ENCODE assay signal across 20 cellular contexts in genomic region chr21:31663584-31664249, GRCh38. TPM values are rescaled to one million over a fixed set of nuclear protein-coding genes. Genes with fewer than 3 reads are reported as not detected.
DNase-seq lines count a peak whose midpoint lies in the region; ATAC-seq, FAIRE-seq and TF ChIP-seq lines count a peak whose summit lies in the region.
"Had no signal": no experiment of that assay in that cellular context is flagged by ENCODE, and none has a peak within 500 bp of the region (broad histone marks: within the 10 kb centered on the region; RNA-seq: fewer than 3 reads in every experiment).

No MANE protein-coding gene starts in this region.

- SMC1A ChIA-PET in GM12878 (lab: Charles Lee; ENCODE audit: uncharacterized antibody, unreplicated experiment) = interaction anchor here (1.5 kb wide), 1 partner anchor 11 kb away, joined by 3 read pairs; no protein-coding TSS in a partner anchor

- TF ChIP-seq RAD21 in A549 (conservative IDR thresholded peaks at IDR 0.05 in 1 of 2, IDR thresholded peaks at IDR 0.05 in 1 of 2) (no peak), GM12878 (IDR thresholded peaks at IDR 0.05; ENCODE audit: insufficient read depth, low read depth, low read length) (no peak)

- CTCF ChIA-PET in A549 (lab: Yijun Ruan, JAX) = interaction anchor here (0.6 kb wide), 1 partner anchor 439 kb away, joined by 3 read pairs; no protein-coding TSS in a partner anchor
- CTCF ChIA-PET in OCI-LY7 (lab: Charles Lee; ENCODE audit: unreplicated experiment) = no interaction called here
- CTCF ChIA-PET in GM12878 (lab: Yijun Ruan, JAX) = no interaction called here

- H3K9me2 ChIP-seq in OCI-LY7 (ENCODE audit: insufficient read depth, low read length) = no peaks in the 10 kb centered on the region

- H3K27ac ChIP-seq in A549 (no peak overlapping the region), OCI-LY7 (ENCODE audit: low read depth, low read length, poor library complexity, severe bottlenecking) (peak overlapping the region; percentile 7), GM12878 (ENCODE audit: control insufficient read depth, insufficient read depth) (no peak overlapping the region), suprapubic skin (no peak overlapping the region)
- no peak overlapping the region; a peak in 2 of 22 replicates for H3K27ac ChIP-seq in BLaER1 treated with 17β-estradiol and CSF1 and Interleukin-3, amounts not matched to agents 10 nM and 100 nM
- H3K27ac ChIP-seq: cardiac muscle cell, left lung had no signal

- DNase-seq in A549 (ENCODE audit: low read depth in 1 of 2, low spot score in 1 of 2) (no peak), OCI-LY7 (ENCODE audit: low spot score) (no peak), GM12878 (ENCODE audit: low read depth, low spot score) (no peak), globus pallidus (ENCODE audit: low spot score) (no peak), NCI-H187 treated with DMSO at 0.1 percent for 48 hours (lab: John Stamatoyannopoulos, UW) (no peak), suprapubic skin (ENCODE audit: low spot score in 2 of 2) (no peak)
- DNase-seq: activated CD4-positive, alpha-beta T cell treated with anti-CD3 and anti-CD28 coated beads for 48 hours; amniotic stem cell; left lung; NCI-H1092 treated with DMSO at 0.1 percent for 48 hours; NCI-H2107; NCI-H510A treated with DMSO at 0.1 percent for 48 hours; stimulated activated CD4-positive, alpha-beta T cell treated with anti-CD3 and anti-CD28 coated beads, Interleukin-4, amount 100 ng/mL, for 24 hours; SW 1271 had no signal

- peaks cover 51 to 76% (median 64%) of the 10 kb centered on the region in 11 experiments for H3K36me3 ChIP-seq in BLaER1 treated with 17β-estradiol and CSF1 and Interleukin-3, amounts not matched to agents 10 nM and 100 nM
- peaks cover 74% of the 10 kb centered on the region for H3K36me3 ChIP-seq in OCI-LY7 (ENCODE audit: insufficient read depth, low read length)
- H3K36me3 ChIP-seq in GM12878 (ENCODE audit: control insufficient read depth in 2 of 2, insufficient read depth in 2 of 2, low read length in 1 of 2) = peaks cover 0 to 26% of the 10 kb centered on the region in 2 experiments; a peak in 1 of 4 replicates
- peaks cover 27% of the 10 kb centered on the region for H3K36me3 ChIP-seq in suprapubic skin

- H3K4me1 ChIP-seq in A549 (peaks cover 28% of the 10 kb centered on the region), OCI-LY7 (ENCODE audit: insufficient read depth, low read length, poor library complexity, severe bottlenecking) (peaks cover 58% of the 10 kb centered on the region), GM12878 (ENCODE audit: control insufficient read depth, insufficient read depth, low read length) (peaks cover 17% of the 10 kb centered on the region), suprapubic skin (peaks cover 63% of the 10 kb centered on the region)
- H3K4me1 ChIP-seq in BLaER1 treated with 17β-estradiol and CSF1 and Interleukin-3, amounts not matched to agents 10 nM and 100 nM = peaks cover 68 to 83% (median 76%) of the 10 kb centered on the region in 10 experiments

- BruUV-seq in OCI-LY7 (replicated peaks; lab: Mats Ljungman, UMichigan) (no TSS peak), GM12878 (replicated peaks; lab: Mats Ljungman, UMichigan) (no TSS peak)

- in situ Hi-C loops in GM12878 (cut with MboI) = no loop called here

- RAD21 ChIA-PET in GM12878 (lab: Charles Lee; ENCODE audit: unreplicated experiment) = no interaction called here

- H3K79me2 ChIP-seq in OCI-LY7 (ENCODE audit: insufficient read depth, low read depth, low read length) = peaks cover 71% of the 10 kb centered on the region
- peaks cover 46% of the 10 kb centered on the region for H3K79me2 ChIP-seq in GM12878 (ENCODE audit: control insufficient read depth, insufficient read depth, low read length)

- intact Hi-C loops in OCI-LY7 (cut with micrococcal nuclease; ENCODE audit: unreplicated experiment) = no loop called here
- intact Hi-C loops in GM12878 (cut with micrococcal nuclease; ENCODE audit: unreplicated experiment) = no loop called here

- POLR2A ChIA-PET in A549 (lab: Yijun Ruan, JAX) = no interaction called here
- POLR2A ChIA-PET in OCI-LY7 (lab: Charles Lee) = interaction anchor here (0.7 kb wide), 1 partner anchor 651 kb away, joined by 3 read pairs; no protein-coding TSS in a partner anchor
- POLR2A ChIA-PET in GM12878 (lab: Charles Lee) = no interaction called here

- H2AFZ ChIP-seq in OCI-LY7 (ENCODE audit: low read length) (no peak overlapping the region), GM12878 (ENCODE audit: control insufficient read depth, low read depth, low read length) (no peak overlapping the region)

- H3K4me2 ChIP-seq in A549 = peak overlapping the region; percentile 14; the same call in 1 of the 3 replicates
- peak overlapping the region; percentile 11 to 95 (median 18); a peak in 16 of 22 replicates for H3K4me2 ChIP-seq in BLaER1 treated with 17β-estradiol and CSF1 and Interleukin-3, amounts not matched to agents 10 nM and 100 nM
- H3K4me2 ChIP-seq in OCI-LY7 (ENCODE audit: low read length) = peak overlapping the region; percentile 46
- H3K4me2 ChIP-seq in GM12878 (ENCODE audit: control insufficient read depth, insufficient read depth) = peak overlapping the region; percentile 33

- 71% methylated on average over 7 of the region's 7 CpGs for WGBS in A549 (ENCODE audit: missing lambda C conversion rate)
- WGBS in GM12878 (ENCODE audit: insufficient coverage, insufficient replicate concordance, low lambda C conversion rate, missing lambda C conversion rate) = 96% methylated on average over 7 of the region's 7 CpGs
- WGBS in suprapubic skin = 94% methylated on average over 7 of the region's 7 CpGs

- no peaks in the 10 kb centered on the region for H3K27me3 ChIP-seq in BLaER1 treated with 17β-estradiol and CSF1 and Interleukin-3, amounts not matched to agents 10 nM and 100 nM
- H3K27me3 ChIP-seq in GM12878 (replicated peaks in 1 of 2; ENCODE audit: control insufficient read depth in 2 of 2, insufficient read depth in 2 of 2, low read length in 1 of 2) (no peaks in the 10 kb centered on the region), suprapubic skin (no peaks in the 10 kb centered on the region)
- H3K27me3 ChIP-seq: cardiac muscle cell, left lung had no signal

- peaks cover 53 to 88% (median 76%) of the 10 kb centered on the region in 11 experiments; a peak in 21 of 22 replicates for H4K20me1 ChIP-seq in BLaER1 treated with 17β-estradiol and CSF1 and Interleukin-3, amounts not matched to agents 10 nM and 100 nM
- H4K20me1 ChIP-seq in OCI-LY7 (ENCODE audit: insufficient read depth, low read length) = peaks cover 36% of the 10 kb centered on the region
- no peaks in the 10 kb centered on the region for H4K20me1 ChIP-seq in GM12878 (ENCODE audit: control insufficient read depth, insufficient read depth)

- no peak for TF ChIP-seq POLR2A in A549 (IDR thresholded peaks at IDR 0.05; ENCODE audit: low read length)
- no peak for TF ChIP-seq POLR2A in GM12878 (IDR thresholded peaks at IDR 0.05; ENCODE audit: low read depth, low read length)
- no peak for TF ChIP-seq POLR2A in suprapubic skin (IDR thresholded peaks at IDR 0.05)

- no peaks in the 10 kb centered on the region for H3K9me3 ChIP-seq in A549
- peaks cover 0 to 2% (median 0%) of the 10 kb centered on the region in 11 experiments; a peak in 2 of 22 replicates for H3K9me3 ChIP-seq in BLaER1 treated with 17β-estradiol and CSF1 and Interleukin-3, amounts not matched to agents 10 nM and 100 nM (replicated peaks in 1 of 11)
- no peaks in the 10 kb centered on the region; the same call in 1 of the 2 replicates for H3K9me3 ChIP-seq in OCI-LY7 (ENCODE audit: low read length)
- no peaks in the 10 kb centered on the region for H3K9me3 ChIP-seq in GM12878 (replicated peaks; ENCODE audit: control insufficient read depth, insufficient read depth, low read length)
- no peaks in the 10 kb centered on the region for H3K9me3 ChIP-seq in suprapubic skin
- H3K9me3 ChIP-seq: HAP-1, left lung had no signal

- no peak for ATAC-seq in A549
- ATAC-seq in GM12878 = no peak
- ATAC-seq in GM19397 (IDR thresholded peaks at IDR 0.05; ENCODE audit: unreplicated experiment) = no peak
- ATAC-seq: left lung had no signal

- TF ChIP-seq CTCF in A549 (IDR thresholded peaks at IDR 0.05) (no peak), OCI-LY7 (conservative IDR thresholded peaks at IDR 0.05; ENCODE audit: low read length) (no peak), GM12878 (IDR thresholded peaks at IDR 0.05 in 2 of 3, conservative IDR thresholded peaks at IDR 0.05 in 1 of 3; ENCODE audit: control insufficient read depth in 2 of 3, extremely low read depth in 1 of 3, insufficient read depth in 1 of 3, low read depth in 3 of 3, low read length in 3 of 3) (no peak), suprapubic skin (IDR thresholded peaks at IDR 0.05) (no peak)

- no peak overlapping the region for H3K4me3 ChIP-seq in A549
- no peak overlapping the region for H3K4me3 ChIP-seq in BLaER1 treated with 17β-estradiol and CSF1 and Interleukin-3, amounts not matched to agents 10 nM and 100 nM
- H3K4me3 ChIP-seq in OCI-LY7 (ENCODE audit: low read depth, low read length, poor library complexity, severe bottlenecking) = peak overlapping the region; percentile 33
- H3K4me3 ChIP-seq in GM12878 = no peak overlapping the region
- H3K4me3 ChIP-seq in suprapubic skin = no peak overlapping the region
- H3K4me3 ChIP-seq: cardiac muscle cell, HAP-1, left lung had no signal

- TF ChIP-seq EP300 in A549 (IDR thresholded peaks at IDR 0.05) = no peak
- TF ChIP-seq EP300 in GM12878 (IDR thresholded peaks at IDR 0.05; ENCODE audit: borderline replicate concordance in 1 of 2, control insufficient read depth in 1 of 2, low read depth in 2 of 2, low read length in 2 of 2) = no peak
- no peak for TF ChIP-seq EP300 in suprapubic skin (IDR thresholded peaks at IDR 0.05)

- H3K9ac ChIP-seq in BLaER1 treated with 17β-estradiol and CSF1 and Interleukin-3, amounts not matched to agents 10 nM and 100 nM = no peak overlapping the region; a peak in 1 of 22 replicates
- H3K9ac ChIP-seq in GM12878 (ENCODE audit: control insufficient read depth, insufficient read depth, low read length) = peak overlapping the region; percentile 9; the same call in 1 of the 2 replicates

- no peak for FAIRE-seq in A549 (lab: Jason Lieb, UNC)
- FAIRE-seq in GM12878 (lab: Jason Lieb, UNC) = no peak
- FAIRE-seq: D721Med, HTR-8/SVneo had no signal

RNA-seq across cellular contexts. Expression of gene SOD1, which starts 4.2 kb away (rescaled TPM):
- polyA plus RNA-seq in A549 (2011; rRNA removed) (355 and 488 TPM in 2 replicates), A549 (2017; fragmentation: RNase III; extraction: RNeasy Plus Mini Kit Qiagen cat#74134 plus additional on column Dnase treatment) (551 to 579 TPM (median 577 TPM) in 3 replicates), GM12878 (2011; rRNA removed) (352 and 405 TPM in 2 replicates), GM12878 (2014; fragmentation: Illumina TruSeq; extraction: Trizol) (242 and 261 TPM in 2 replicates), GM12878 (2014; fragmentation: Nextera tagmentation; extraction: Ambion mirVana) (100 to 1,000 TPM; 655 to 710 TPM), GM12878 (2014; rRNA removed) (205 and 220 TPM in 2 replicates), GM12878 (2016; fragmentation: Nextera tagmentation; extraction: Ambion mirVana) (100 to 1,000 TPM; 473 to 502 TPM)
- 427 and 610 TPM in 2 replicates for polyA plus RNA-seq in A549 (2012; cell fraction: cytosol; rRNA removed)
- polyA plus RNA-seq in A549 (2012; cell fraction: nucleus; rRNA removed) = 188 and 226 TPM in 2 replicates
- polyA minus RNA-seq in A549 (2011; rRNA and poly(A)+ RNA removed) = 104 and 106 TPM in 2 replicates
- total RNA-seq in OCI-LY7 (2014; rRNA removed; shearing (Covaris generic)) = 229 and 316 TPM in 2 replicates
- total RNA-seq in OCI-LY7 (2022) (307 and 315 TPM in 2 replicates), GM12878 (2014; rRNA removed) (171 and 193 TPM in 2 replicates), GM12878 (2014; rRNA removed; fragmentation: Illumina TruSeq; extraction: Trizol) (265 and 275 TPM in 2 replicates), GM12878 (2021) (213 and 226 TPM in 2 replicates), suprapubic skin (100 to 1,000 TPM; 123 to 173 (median 144) TPM)
- 23.7 and 26.1 TPM in 2 replicates for total RNA-seq in GM12878 (2013; cell fraction: nucleolus; rRNA removed)
- 241 TPM for polyA plus RNA-seq in GM12878 (2011; ENCODE audit: low read depth)
- polyA plus RNA-seq in GM12878 (2011; cell fraction: cytosol; rRNA removed) = 251 and 259 TPM in 2 replicates
- 152 and 159 TPM in 2 replicates for polyA plus RNA-seq in GM12878 (2011; cell fraction: nucleus; rRNA removed)
- polyA plus RNA-seq in GM12878 (2012) = 188 and 198 TPM in 2 replicates
- 145 and 174 TPM in 2 replicates for polyA minus RNA-seq in GM12878 (2011; rRNA and poly(A)+ RNA removed)
- 136 and 143 TPM in 2 replicates for polyA minus RNA-seq in GM12878 (2011; cell fraction: cytosol; rRNA and poly(A)+ RNA removed)
- 21.4 and 34.0 TPM in 2 replicates for polyA minus RNA-seq in GM12878 (2011; cell fraction: nucleus; rRNA and poly(A)+ RNA removed)
